9 cellular contexts compared by ENCODE assay signal in genomic region chr14:106518054-106518943, GRCh38.
DNase-seq lines count a peak whose midpoint lies in the region; ATAC-seq, FAIRE-seq and TF ChIP-seq lines count a peak whose summit lies in the region.
"Had no signal": no experiment of that assay in that cellular context is flagged by ENCODE, and none has a peak within 500 bp of the region (broad histone marks: within the 10 kb centered on the region; RNA-seq: fewer than 3 reads in every experiment).

No MANE protein-coding gene starts in this region.

- no peak for FAIRE-seq in D721Med (lab: Jason Lieb, UNC)

- peaks cover 11% of the 10 kb centered on the region for H3K4me1 Mint-ChIP-seq in activated CD8-positive, alpha-beta T cell treated with anti-CD3 and anti-CD28 coated beads for 36 hours (ENCODE audit: low read depth)
- no peaks in the 10 kb centered on the region for H3K4me1 Mint-ChIP-seq in HFFc6 (ENCODE audit: low read depth)

- peak overlapping the region; percentile 35 to 65 (median 53); a peak in 20 of 22 replicates for H3K4me2 ChIP-seq in BLaER1 treated with 17β-estradiol and CSF1 and Interleukin-3, amounts not matched to agents 10 nM and 100 nM

- H3K27ac Mint-ChIP-seq in activated CD8-positive, alpha-beta T cell treated with anti-CD3 and anti-CD28 coated beads for 36 hours = no peak overlapping the region
- H3K27ac Mint-ChIP-seq in HFFc6 = no peak overlapping the region
- H3K27ac Mint-ChIP-seq: activated naive CD8-positive, alpha-beta T cell had no signal

- H3K4me3 Mint-ChIP-seq in activated CD8-positive, alpha-beta T cell treated with anti-CD3 and anti-CD28 coated beads for 36 hours = no peak overlapping the region
- H3K4me3 Mint-ChIP-seq in HFFc6 = no peak overlapping the region
- H3K4me3 Mint-ChIP-seq: activated naive CD8-positive, alpha-beta T cell had no signal

- ATAC-seq in activated CD8-positive, alpha-beta T cell treated with anti-CD3 and anti-CD28 coated beads for 36 hours = peak; percentile 75
- ATAC-seq in HG03175 (IDR thresholded peaks at IDR 0.05; ENCODE audit: unreplicated experiment) = no peak

- intact Hi-C loops in activated CD8-positive, alpha-beta T cell treated with anti-CD3 and anti-CD28 coated beads for 36 hours (cut with micrococcal nuclease) = no loop called here

- no peak overlapping the region for H3K27ac ChIP-seq in BLaER1 treated with 17β-estradiol and CSF1 and Interleukin-3, amounts not matched to agents 10 nM and 100 nM

- H4K20me1 ChIP-seq in BLaER1 treated with 17β-estradiol and CSF1 and Interleukin-3, amounts not matched to agents 10 nM and 100 nM = no peaks in the 10 kb centered on the region; a peak in 1 of 22 replicates

- DNase-seq in MG63 = peak; percentile 3
- peak; percentile 94 for DNase-seq in activated CD8-positive, alpha-beta T cell treated with anti-CD3 and anti-CD28 coated beads for 36 hours
- peak; percentile 51 for DNase-seq in mucosa of gallbladder (ENCODE audit: low spot score)
- no peak for DNase-seq in D721Med (ENCODE audit: insufficient read length, low spot score)
- no peak for DNase-seq in HFFc6
- DNase-seq in GM03348 (ENCODE audit: low spot score) = no peak

- peaks cover 2% of the 10 kb centered on the region for H3K27me3 Mint-ChIP-seq in activated CD8-positive, alpha-beta T cell treated with anti-CD3 and anti-CD28 coated beads for 36 hours
- H3K27me3 Mint-ChIP-seq in HFFc6 (ENCODE audit: insufficient read depth) = no peaks in the 10 kb centered on the region
- H3K27me3 Mint-ChIP-seq: activated naive CD8-positive, alpha-beta T cell had no signal

- no peaks in the 10 kb centered on the region for H3K27me3 ChIP-seq in BLaER1 treated with 17β-estradiol and CSF1 and Interleukin-3, amounts not matched to agents 10 nM and 100 nM
- no peaks in the 10 kb centered on the region for H3K27me3 ChIP-seq in MG63

- no peak overlapping the region for H3K9ac ChIP-seq in BLaER1 treated with 17β-estradiol and CSF1 and Interleukin-3, amounts not matched to agents 10 nM and 100 nM

- H3K9me3 ChIP-seq in BLaER1 treated with 17β-estradiol and CSF1 and Interleukin-3, amounts not matched to agents 10 nM and 100 nM (replicated peaks in 1 of 11) = no peaks in the 10 kb centered on the region
- no peaks in the 10 kb centered on the region for H3K9me3 ChIP-seq in MG63

- no peaks in the 10 kb centered on the region for H3K36me3 Mint-ChIP-seq in activated CD8-positive, alpha-beta T cell treated with anti-CD3 and anti-CD28 coated beads for 36 hours (ENCODE audit: low read depth)
- no peaks in the 10 kb centered on the region for H3K36me3 Mint-ChIP-seq in HFFc6 (ENCODE audit: low read depth)
- H3K36me3 Mint-ChIP-seq: activated naive CD8-positive, alpha-beta T cell had no signal

- CTCF ChIA-PET in activated CD8-positive, alpha-beta T cell treated with anti-CD3 and anti-CD28 coated beads for 36 hours (lab: Charles Lee) = interaction anchor here (0.5 to 5.9 kb wide), 27 partner anchors 11 to 110 kb away, joined by 3 to 89 read pairs (median 5); no protein-coding TSS in a partner anchor

- peaks cover 15 to 22% (median 19%) of the 10 kb centered on the region in 10 experiments; a peak in 19 of 20 replicates for H3K4me1 ChIP-seq in BLaER1 treated with 17β-estradiol and CSF1 and Interleukin-3, amounts not matched to agents 10 nM and 100 nM

- H3K4me3 ChIP-seq in BLaER1 treated with 17β-estradiol and CSF1 and Interleukin-3, amounts not matched to agents 10 nM and 100 nM = no peak overlapping the region
- no peak overlapping the region for H3K4me3 ChIP-seq in MG63

- no peaks in the 10 kb centered on the region for H3K9me3 Mint-ChIP-seq in activated CD8-positive, alpha-beta T cell treated with anti-CD3 and anti-CD28 coated beads for 36 hours
- H3K9me3 Mint-ChIP-seq in HFFc6 = peaks cover 79% of the 10 kb centered on the region

- POLR2A ChIA-PET in activated CD8-positive, alpha-beta T cell treated with anti-CD3 and anti-CD28 coated beads for 36 hours (lab: Charles Lee) = interaction anchor here (0.6 to 1.6 kb wide), 3 partner anchors 10 to 41 kb away, joined by 3 read pairs; no protein-coding TSS in a partner anchor

- TF ChIP-seq CTCF in activated CD8-positive, alpha-beta T cell treated with anti-CD3 and anti-CD28 coated beads for 36 hours (IDR thresholded peaks at IDR 0.05) = peak; percentile 91
- TF ChIP-seq CTCF in D721Med (IDR thresholded peaks at IDR 0.05; ENCODE audit: insufficient read depth, missing control alignments) (no peak), HFFc6 (IDR thresholded peaks at IDR 0.05) (no peak)

- no peaks in the 10 kb centered on the region for H3K36me3 ChIP-seq in BLaER1 treated with 17β-estradiol and CSF1 and Interleukin-3, amounts not matched to agents 10 nM and 100 nM
- no peaks in the 10 kb centered on the region for H3K36me3 ChIP-seq in MG63

Comparison
In these comparisons a context has a peak if more than half of its experiments do, and no peak if none do; other contexts are left out.
1. DNase-seq: peak in MG63 (single experiment), activated CD8-positive, alpha-beta T cell treated with anti-CD3 and anti-CD28 coated beads for 36 hours (single experiment) and mucosa of gallbladder (single experiment); none in D721Med (single experiment), HFFc6 (single experiment) and GM03348 (single experiment).